In the genomic region with DNA sequence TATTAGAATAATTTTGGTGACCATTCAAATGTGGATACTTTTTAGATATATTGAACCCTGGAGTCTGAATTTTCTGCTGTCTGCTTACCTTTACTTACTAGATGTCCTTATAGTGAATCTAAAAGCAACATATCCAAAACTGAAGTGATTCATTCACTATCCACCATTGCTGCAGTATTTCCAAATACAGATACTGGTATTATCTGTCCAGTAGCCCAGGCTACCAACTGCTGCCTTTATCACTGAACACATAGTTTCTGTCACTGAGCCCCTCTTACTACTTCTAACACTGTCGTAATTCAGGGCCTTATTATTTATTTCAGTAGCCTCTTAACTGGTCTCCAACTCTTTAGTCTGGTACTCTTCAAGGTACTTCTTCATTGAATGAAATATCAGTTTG, we compare ENCODE assay signal across 20 cellular contexts. TPM values are rescaled to one million over a fixed set of nuclear protein-coding genes. Genes with fewer than 3 reads are reported as not detected.
DNase-seq lines count a peak whose midpoint lies in the region; FAIRE-seq and TF ChIP-seq lines count a peak whose summit lies in the region.
"Had no signal": no experiment of that assay in that cellular context is flagged by ENCODE, and none has a peak within 500 bp of the region (broad histone marks: within the 10 kb centered on the region; RNA-seq: fewer than 3 reads in every experiment).

No MANE protein-coding gene starts in this region.

- H3K4me2 ChIP-seq in smooth muscle cell: no peak overlapping the region

- H3K27ac ChIP-seq in HUES64 (ENCODE audit: low read depth, low read length): 0 out of 2 replicates have a peak overlapping the region, but pooled peaks have one; percentile 20
- H3K27ac ChIP-seq in smooth muscle cell (ENCODE audit: low read depth): peak overlapping the region; percentile 65
- H3K27ac ChIP-seq: cardiac muscle cell, dorsolateral prefrontal cortex, esophagus muscularis mucosa, right lobe of liver, upper lobe of right lung had no signal

- DNase-seq in activated naive CD4-positive, alpha-beta T cell (lab: John Stamatoyannopoulos, UW): no peak
- DNase-seq in bronchial epithelial cell (ENCODE audit: low read depth) (peak; percentile 69), smooth muscle cell (lab: John Stamatoyannopoulos, UW; ENCODE audit: unreplicated experiment) (no peak), anterior cingulate cortex (lab: John Stamatoyannopoulos, UW) (no peak), NK-92 (lab: John Stamatoyannopoulos, UW; ENCODE audit: unreplicated experiment) (no peak), H7 (no peak)
- DNase-seq: activated naive CD4-positive, alpha-beta T cell treated with anti-CD3 and anti-CD28 coated beads, Interleukin-2, amount 10 ng/mL, durations not matched to agents 7 days and 5 days; CD8-positive, alpha-beta T cell; dorsolateral prefrontal cortex; MM.1S; NCI-H1694 treated with DMSO at 0.1 percent for 48 hours; NCI-H510A; right lobe of liver; SHP77; stimulated activated naive CD8-positive, alpha-beta T cell treated with anti-CD3 and anti-CD28 coated beads, Interleukin-15, amount 100 ng/mL, for 72 hours; upper lobe of right lung had no signal

- H3K9me3 ChIP-seq in HUES64 (ENCODE audit: insufficient read depth, low read depth, low read length) (no peaks in the 10 kb centered on the region), smooth muscle cell (replicated peaks; ENCODE audit: low read depth) (no peaks in the 10 kb centered on the region)
- H3K9me3 ChIP-seq: esophagus muscularis mucosa, right lobe of liver, upper lobe of right lung had no signal

- H3K4me3 ChIP-seq in HUES64 (ENCODE audit: low read length): no peak overlapping the region
- H3K4me3 ChIP-seq in bronchial epithelial cell (ENCODE audit: low read depth, low read length): no peak overlapping the region
- H3K4me3 ChIP-seq in smooth muscle cell: no peak overlapping the region
- no peak overlapping the region for H3K4me3 ChIP-seq in H7 (ENCODE audit: insufficient read depth, low read depth, low read length)
- H3K4me3 ChIP-seq: cardiac muscle cell, dorsolateral prefrontal cortex, esophagus muscularis mucosa, right lobe of liver, upper lobe of right lung had no signal

- FAIRE-seq in bronchial epithelial cell (lab: Jason Lieb, UNC): no peak

- peaks cover 64% of the 10 kb centered on the region for H3K79me2 ChIP-seq in smooth muscle cell (ENCODE audit: low read depth)

- no peak overlapping the region for H3K9ac ChIP-seq in HUES64 (ENCODE audit: low read depth, low read length)
- no peak overlapping the region for H3K9ac ChIP-seq in smooth muscle cell (ENCODE audit: low read depth)

- H3K4me1 Mint-ChIP-seq in activated naive CD4-positive, alpha-beta T cell treated with anti-CD3 and anti-CD28 coated beads, Interleukin-2, amount 50 U/mL, for 24 hours: peaks cover 88% of the 10 kb centered on the region

- no peak for TF ChIP-seq CTCF in bronchial epithelial cell (IDR thresholded peaks at IDR 0.05; ENCODE audit: insufficient read depth, low read length, severe bottlenecking)
- no peak for TF ChIP-seq CTCF in smooth muscle cell (IDR thresholded peaks at IDR 0.05; ENCODE audit: borderline replicate concordance, insufficient read depth, poor library complexity, severe bottlenecking)

- H3K4me3 Mint-ChIP-seq in activated naive CD4-positive, alpha-beta T cell treated with anti-CD3 and anti-CD28 coated beads, Interleukin-2, amount 50 U/mL, for 24 hours: peak overlapping the region; percentile 23
- H3K4me3 Mint-ChIP-seq: activated naive CD4-positive, alpha-beta T cell treated with anti-CD3 and anti-CD28 coated beads, Interleukin-2, amount 10 ng/mL, durations not matched to agents 7 days and 5 days had no signal

- peaks cover 52% of the 10 kb centered on the region for H3K4me1 ChIP-seq in HUES64 (ENCODE audit: insufficient read depth, low read length)
- peaks cover 10% of the 10 kb centered on the region for H3K4me1 ChIP-seq in smooth muscle cell (ENCODE audit: low read depth)

- H4K20me1 ChIP-seq in smooth muscle cell (ENCODE audit: low read depth): peaks cover 100% of the 10 kb centered on the region

- no peaks in the 10 kb centered on the region for H3K27me3 Mint-ChIP-seq in activated naive CD4-positive, alpha-beta T cell treated with anti-CD3 and anti-CD28 coated beads, Interleukin-2, amount 50 U/mL, for 24 hours
- H3K27me3 Mint-ChIP-seq: activated naive CD4-positive, alpha-beta T cell treated with anti-CD3 and anti-CD28 coated beads, Interleukin-2, amount 10 ng/mL, durations not matched to agents 7 days and 5 days; stimulated activated naive CD8-positive, alpha-beta T cell treated with anti-CD3 and anti-CD28 coated beads, Interleukin-15, amount 100 ng/mL, for 72 hours had no signal

- peaks cover 3% of the 10 kb centered on the region for H3K36me3 Mint-ChIP-seq in activated naive CD4-positive, alpha-beta T cell treated with anti-CD3 and anti-CD28 coated beads, Interleukin-2, amount 50 U/mL, for 24 hours
- H3K36me3 Mint-ChIP-seq: CD8-positive, alpha-beta T cell had no signal

- no peaks in the 10 kb centered on the region for H3K27me3 ChIP-seq in HUES64 (ENCODE audit: insufficient read depth, low read length)
- H3K27me3 ChIP-seq in bronchial epithelial cell (ENCODE audit: control insufficient read depth, insufficient read depth, low read length): no peaks in the 10 kb centered on the region
- H3K27me3 ChIP-seq in smooth muscle cell (ENCODE audit: low read depth): no peaks in the 10 kb centered on the region
- no peaks in the 10 kb centered on the region for H3K27me3 ChIP-seq in H7 (ENCODE audit: control insufficient read depth, insufficient read depth, low read length)
- H3K27me3 ChIP-seq: cardiac muscle cell, dorsolateral prefrontal cortex, esophagus muscularis mucosa, right lobe of liver, upper lobe of right lung had no signal

- H3K36me3 ChIP-seq in HUES64 (ENCODE audit: insufficient read depth, low read length) (no peaks in the 10 kb centered on the region), bronchial epithelial cell (ENCODE audit: control insufficient read depth, insufficient read depth, low read length) (no peaks in the 10 kb centered on the region), smooth muscle cell (ENCODE audit: low read depth) (no peaks in the 10 kb centered on the region), H7 (replicated peaks; ENCODE audit: control insufficient read depth, insufficient read depth, low read length) (no peaks in the 10 kb centered on the region)
- H3K36me3 ChIP-seq: cardiac muscle cell, esophagus muscularis mucosa, right lobe of liver, upper lobe of right lung had no signal

- peak overlapping the region; percentile 56 for H3K27ac Mint-ChIP-seq in activated naive CD4-positive, alpha-beta T cell treated with anti-CD3 and anti-CD28 coated beads, Interleukin-2, amount 50 U/mL, for 24 hours
- H3K27ac Mint-ChIP-seq: activated naive CD4-positive, alpha-beta T cell treated with anti-CD3 and anti-CD28 coated beads, Interleukin-2, amount 10 ng/mL, durations not matched to agents 7 days and 5 days had no signal

- WGBS in HUES64: 82% methylated on average over 1 of the region's 1 CpG
- 78% methylated on average over 1 of the region's 1 CpG for WGBS in smooth muscle cell (ENCODE audit: low lambda C conversion rate)

- H3F3A ChIP-seq in smooth muscle cell (ENCODE audit: low read depth): no peaks in the 10 kb centered on the region

- H2AFZ ChIP-seq in smooth muscle cell (ENCODE audit: low read depth): no peak overlapping the region

- no peaks in the 10 kb centered on the region for H3K9me3 Mint-ChIP-seq in activated naive CD4-positive, alpha-beta T cell treated with anti-CD3 and anti-CD28 coated beads, Interleukin-2, amount 50 U/mL, for 24 hours
- H3K9me3 Mint-ChIP-seq: activated naive CD4-positive, alpha-beta T cell treated with anti-CD3 and anti-CD28 coated beads, Interleukin-2, amount 10 ng/mL, durations not matched to agents 7 days and 5 days; stimulated activated naive CD8-positive, alpha-beta T cell treated with anti-CD3 and anti-CD28 coated beads, Interleukin-15, amount 100 ng/mL, for 72 hours had no signal

RNA-seq across cellular contexts. Expression of gene SLMAP, which starts 49.2 kb away (rescaled TPM):
- 24.6 TPM for polyA plus RNA-seq in HUES64 (2013, experiment 1 of 2)
- 25.1 TPM for polyA plus RNA-seq in HUES64 (2013, experiment 2 of 2)
- total RNA-seq in bronchial epithelial cell (50.3 and 67.5 TPM in 2 replicates), smooth muscle cell (42.8 and 49.6 TPM in 2 replicates)
- 18.9 and 19.9 TPM in 2 replicates for polyA plus RNA-seq in smooth muscle cell
- total RNA-seq in H7 (2014; rRNA removed; shearing (Covaris generic)): 33.5 and 40.7 TPM in 2 replicates
